Comparison of ENCODE assay signal across 8 cellular contexts in genomic region chr9:35690447-35691324, GRCh38. TPM values are rescaled to one million over a fixed set of nuclear protein-coding genes. Genes with fewer than 3 reads are reported as not detected.
A peak's percentile ranks its signal among the peaks of the same experiment; 100 is the strongest.
DNase-seq lines count a peak whose midpoint lies in the region; ATAC-seq and TF ChIP-seq lines count a peak whose summit lies in the region.

No MANE protein-coding gene starts in this region.

- H3K4me2 ChIP-seq in Loucy (ENCODE audit: low read depth, low read length, poor library complexity, severe bottlenecking), result peak overlapping the region; percentile 63

- no peak for TF ChIP-seq CTCF in Loucy (conservative IDR thresholded peaks at IDR 0.05; ENCODE audit: low read length)

- peak overlapping the region; percentile 98 for H2AFZ ChIP-seq in Loucy (ENCODE audit: low read length)

- peaks cover under 1% of the 10 kb centered on the region; the same call in 1 of the 2 replicates for H3K36me3 ChIP-seq in Loucy (ENCODE audit: insufficient read depth, low read length)

- H3K4me1 ChIP-seq in Loucy (ENCODE audit: insufficient read depth, low read length, poor library complexity, severe bottlenecking), result peaks cover 8% of the 10 kb centered on the region

- no peaks in the 10 kb centered on the region for H4K20me1 ChIP-seq in Loucy (ENCODE audit: insufficient read depth, low read length, poor library complexity, severe bottlenecking)

- H3K4me3 ChIP-seq in Loucy (ENCODE audit: low read length, poor library complexity, severe bottlenecking), result peak overlapping the region; percentile 88

- H3K9me2 ChIP-seq in Loucy (replicated peaks; ENCODE audit: low read depth, low read length), result no peaks in the 10 kb centered on the region

- no peaks in the 10 kb centered on the region for H3K27me3 ChIP-seq in Loucy (ENCODE audit: insufficient read depth, low read length, poor library complexity, severe bottlenecking)

- peak overlapping the region; percentile 91 for H3K9ac ChIP-seq in Loucy (ENCODE audit: low read depth, low read length, poor library complexity, severe bottlenecking)

- ATAC-seq in HG03342 (IDR thresholded peaks at IDR 0.05; ENCODE audit: unreplicated experiment) (no peak), GM21576 (IDR thresholded peaks at IDR 0.05; ENCODE audit: unreplicated experiment) (no peak)

- DNase-seq in EL (peak; percentile 79), dermis microvascular lymphatic vessel endothelial cell (ENCODE audit: low read depth in 2 of 2) (peak; percentile 30 to 80), left kidney (ENCODE audit: low read depth, low spot score) (peak; percentile 81)
- peak; percentile 15 to 36 for DNase-seq in activated CD4-positive, alpha-beta T cell treated with anti-CD3 and anti-CD28 coated beads for 4 hours
- peak; percentile 48 to 63 for DNase-seq in stimulated activated CD4-positive, alpha-beta T cell treated with anti-CD3 and anti-CD28 coated beads, Interleukin-2, amount 100 ng/mL, for 24 hours

- H3K9me3 ChIP-seq in Loucy (ENCODE audit: insufficient read depth, low read depth, low read length), result no peaks in the 10 kb centered on the region

- H3F3A ChIP-seq in Loucy (ENCODE audit: low read depth), result no peaks in the 10 kb centered on the region

- H3K79me2 ChIP-seq in Loucy (ENCODE audit: insufficient read depth, low read length), result no peaks in the 10 kb centered on the region

RNA-seq across cellular contexts. Expression of gene TPM2, which starts 1.0 kb away (rescaled TPM):
- total RNA-seq in dermis microvascular lymphatic vessel endothelial cell, result 4.4 and 6.2 TPM in 2 replicates

RNA-seq across cellular contexts. Expression of gene CA9, which starts 17.0 kb away (rescaled TPM):
- 0.13 TPM in 2 replicates for total RNA-seq in dermis microvascular lymphatic vessel endothelial cell

RNA-seq across cellular contexts. Expression of gene ARHGEF39, which starts 25.7 kb away (rescaled TPM):
- total RNA-seq in dermis microvascular lymphatic vessel endothelial cell, result 0.51 and 1.0 TPM in 2 replicates

RNA-seq across cellular contexts. Expression of gene CCDC107, which starts 32.6 kb away (rescaled TPM):
- total RNA-seq in dermis microvascular lymphatic vessel endothelial cell, result 7.7 and 10.9 TPM in 2 replicates

RNA-seq across cellular contexts. Expression of gene RMRP, which starts 32.9 kb away (rescaled TPM):
- total RNA-seq in dermis microvascular lymphatic vessel endothelial cell, result 194,626 and 272,621 TPM in 2 replicates

Comparison
In these comparisons a context has a peak if more than half of its experiments do, and no peak if none do; other contexts are left out.
1. DNase-seq: peak in every context shown above with its lines; median percentile 81 in left kidney; 79 in EL; 56 in stimulated activated CD4-positive, alpha-beta T cell treated with anti-CD3 and anti-CD28 coated beads, Interleukin-2, amount 100 ng/mL, for 24 hours; 55 in dermis microvascular lymphatic vessel endothelial cell; 26 in activated CD4-positive, alpha-beta T cell treated with anti-CD3 and anti-CD28 coated beads for 4 hours.